In the genomic region with DNA sequence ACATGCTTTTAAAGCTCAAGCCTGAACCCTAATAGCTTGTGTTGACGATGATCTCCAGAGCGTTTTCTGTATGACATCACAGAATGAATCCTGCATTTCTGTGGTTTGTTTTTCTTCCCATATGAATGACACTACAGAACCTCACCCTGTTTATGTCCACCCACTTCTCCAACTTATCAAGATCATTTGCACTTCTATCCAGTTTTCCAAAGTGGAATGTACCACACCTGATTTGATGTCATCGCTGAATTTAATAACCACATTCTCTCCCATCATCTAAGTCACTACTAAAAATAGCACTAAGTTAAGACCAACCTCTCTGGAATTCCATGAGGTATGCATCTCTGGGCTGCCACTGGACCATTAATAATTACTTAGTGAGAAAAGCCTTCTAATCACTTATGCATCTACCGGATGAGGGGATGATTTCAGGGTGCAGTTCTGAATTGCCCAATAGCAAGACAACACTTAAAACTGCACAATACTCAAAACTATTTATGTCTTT, we compare ENCODE assay signal across 14 cellular contexts. TPM values are rescaled to one million over a fixed set of nuclear protein-coding genes. Genes with fewer than 3 reads are reported as not detected.
DNase-seq lines count a peak whose midpoint lies in the region; ATAC-seq, FAIRE-seq and TF ChIP-seq lines count a peak whose summit lies in the region.
"Had no signal": no experiment of that assay in that cellular context is flagged by ENCODE, and none has a peak within 500 bp of the region (broad histone marks: within the 10 kb centered on the region; RNA-seq: fewer than 3 reads in every experiment).

No MANE protein-coding gene starts in this region.

- H3K4me3 ChIP-seq in HepG2 (replicated peaks in 1 of 3; ENCODE audit: insufficient read depth in 1 of 3, low read depth in 2 of 3, low read length in 3 of 3) (no peak overlapping the region), right lobe of liver (no peak overlapping the region), K562 (no peak overlapping the region)
- H3K4me3 ChIP-seq: cardiac muscle cell, SK-N-MC had no signal

- H3K4me2 ChIP-seq in HepG2 (ENCODE audit: low read depth, low read length): no peak overlapping the region
- H3K4me2 ChIP-seq in K562 (ENCODE audit: insufficient read depth, low read length): no peak overlapping the region

- TF ChIP-seq POLR2A in HepG2 (IDR thresholded peaks at IDR 0.05; ENCODE audit: insufficient read depth in 1 of 2, low read depth in 2 of 2, low read length in 2 of 2) (no peak), right lobe of liver (IDR thresholded peaks at IDR 0.05) (no peak), K562 (conservative IDR thresholded peaks at IDR 0.05) (no peak)

- no peak for TF ChIP-seq EP300 in HepG2 (IDR thresholded peaks at IDR 0.05; ENCODE audit: low read depth in 2 of 2, low read length in 2 of 2)
- TF ChIP-seq EP300 in HepG2 (CRISPR knock-in tag; IDR thresholded peaks at IDR 0.05; ENCODE audit: borderline replicate concordance): no peak
- no peak for TF ChIP-seq EP300 in K562 (IDR thresholded peaks at IDR 0.05; ENCODE audit: low read length)

- H3K27me3 ChIP-seq in HepG2 (ENCODE audit: control insufficient read depth in 1 of 2, insufficient read depth in 2 of 2, low read length in 2 of 2) (peaks cover 0 to 2% of the 10 kb centered on the region in 2 experiments; a peak in 1 of 5 replicates), right lobe of liver (no peaks in the 10 kb centered on the region), K562 (ENCODE audit: control insufficient read depth in 2 of 2, insufficient read depth in 2 of 2, low read length in 2 of 2) (no peaks in the 10 kb centered on the region)
- H3K27me3 ChIP-seq: cardiac muscle cell had no signal

- no peaks in the 10 kb centered on the region for H3K9me1 ChIP-seq in K562 (ENCODE audit: control insufficient read depth, insufficient read depth, low read length)

- no peak overlapping the region for H3K9ac ChIP-seq in HepG2 (ENCODE audit: insufficient read depth, low read depth, low read length)
- no peak overlapping the region for H3K9ac ChIP-seq in K562 (ENCODE audit: insufficient read depth in 1 of 2, low read depth in 2 of 2, low read length in 2 of 2)

- ATAC-seq in HepG2: no peak
- ATAC-seq in right lobe of liver: no peak
- no peak for ATAC-seq in K562
- no peak for ATAC-seq in HG02642 (IDR thresholded peaks at IDR 0.05; ENCODE audit: poor library complexity, unreplicated experiment)

- DNase-seq in HepG2 (ENCODE audit: low spot score) (no peak), right lobe of liver (no peak), K562 (ENCODE audit: extremely low read depth in 1 of 4, low spot score in 3 of 4) (no peak), kidney glomerular epithelial cell (lab: John Stamatoyannopoulos, UW) (peak; percentile 100), frontal cortex (ENCODE audit: low spot score in 2 of 2) (no peak), NCI-H2196 treated with DMSO at 0.1 percent for 48 hours (lab: John Stamatoyannopoulos, UW; ENCODE audit: unreplicated experiment) (no peak), cerebellar nuclear complex (lab: John Stamatoyannopoulos, UW) (no peak)
- DNase-seq: activated CD4-positive, alpha-beta memory T cell treated with anti-CD3 and anti-CD28 coated beads, Interleukin-2, amount 10 ng/mL, durations not matched to agents 7 days and 5 days; naive B cell; stimulated activated CD4-positive, alpha-beta T cell treated with anti-CD3 and anti-CD28 coated beads, Interleukin-2, amount 100 ng/mL, for 24 hours had no signal

- BruUV-seq in HepG2 (replicated peaks; lab: Mats Ljungman, UMichigan) (no TSS peak), K562 (replicated peaks; lab: Mats Ljungman, UMichigan) (no TSS peak)

- H3K4me1 ChIP-seq in HepG2 (ENCODE audit: insufficient read depth, low read length): no peaks in the 10 kb centered on the region
- no peaks in the 10 kb centered on the region for H3K4me1 ChIP-seq in right lobe of liver
- peaks cover 0 to 3% of the 10 kb centered on the region in 2 experiments; a peak in 1 of 5 replicates for H3K4me1 ChIP-seq in K562 (replicated peaks in 1 of 2; ENCODE audit: control insufficient read depth in 2 of 2, insufficient read depth in 2 of 2, low read length in 2 of 2)

- H3K9me3 ChIP-seq in HepG2 (ENCODE audit: low read length): no peaks in the 10 kb centered on the region
- no peaks in the 10 kb centered on the region for H3K9me3 ChIP-seq in right lobe of liver
- no peaks in the 10 kb centered on the region for H3K9me3 ChIP-seq in K562 (replicated peaks; ENCODE audit: control insufficient read depth, insufficient read depth, low read depth, low read length)

- no peak overlapping the region for H3K27ac ChIP-seq in HepG2 (ENCODE audit: extremely low read length, insufficient read depth, low read length)
- H3K27ac ChIP-seq in right lobe of liver: no peak overlapping the region
- H3K27ac ChIP-seq in K562 (ENCODE audit: extremely low read depth, low read depth, low read length): no peak overlapping the region
- H3K27ac ChIP-seq: cardiac muscle cell, SK-N-MC had no signal

- no peak overlapping the region for H2AFZ ChIP-seq in HepG2 (ENCODE audit: low read length)
- H2AFZ ChIP-seq in K562 (ENCODE audit: low read depth, low read length): no peak overlapping the region

- POLR2A ChIA-PET in HepG2 (lab: Yijun Ruan, JAX): no interaction called here
- POLR2A ChIA-PET in K562 (lab: Yijun Ruan, JAX): interaction anchor here (1.0 to 1.3 kb wide), 2 partner anchors 14 to 33 kb away, joined by 4 to 6 read pairs; a partner anchor contains a TSS

- TF ChIP-seq RAD21 in HepG2 (CRISPR knock-in tag; IDR thresholded peaks at IDR 0.05): no peak
- no peak for TF ChIP-seq RAD21 in K562 (CRISPR knock-in tag; conservative IDR thresholded peaks at IDR 0.05 in 1 of 2, IDR thresholded peaks at IDR 0.05 in 1 of 2)

- no peaks in the 10 kb centered on the region for H4K20me1 ChIP-seq in HepG2 (ENCODE audit: insufficient read depth, low read length)
- H4K20me1 ChIP-seq in K562 (replicated peaks; ENCODE audit: control insufficient read depth, insufficient read depth, low read length): no peaks in the 10 kb centered on the region

- no peaks in the 10 kb centered on the region for H3K79me2 ChIP-seq in HepG2 (ENCODE audit: insufficient read depth, low read length)
- no peaks in the 10 kb centered on the region for H3K79me2 ChIP-seq in K562 (ENCODE audit: control insufficient read depth, insufficient read depth, low read length)

- CTCF ChIA-PET in HepG2 (lab: Yijun Ruan, JAX; ENCODE audit: low intra/inter-chr PET ratio, low total read pairs) (no interaction called here), K562 (lab: Yijun Ruan, JAX; ENCODE audit: low intra/inter-chr PET ratio) (no interaction called here)

- intact Hi-C loops in HepG2 (cut with micrococcal nuclease; ENCODE audit: unreplicated experiment): no loop called here
- intact Hi-C loops in right lobe of liver (cut with DNase I): no loop called here
- intact Hi-C loops in K562 (cut with micrococcal nuclease): no loop called here

- FAIRE-seq in HepG2 (lab: Jason Lieb, UNC): no peak
- peak; percentile 52 for FAIRE-seq in K562 (lab: Jason Lieb, UNC)
- no peak for FAIRE-seq in frontal cortex (lab: Jason Lieb, UNC)
- FAIRE-seq: A204.1 had no signal

- no peak for TF ChIP-seq CTCF in HepG2 (CRISPR knock-in tag; IDR thresholded peaks at IDR 0.05)
- no peak for TF ChIP-seq CTCF in right lobe of liver (IDR thresholded peaks at IDR 0.05)
- no peak for TF ChIP-seq CTCF in K562 (IDR thresholded peaks at IDR 0.05 in 2 of 3, conservative IDR thresholded peaks at IDR 0.05 in 1 of 3; ENCODE audit: insufficient read depth in 2 of 3, low read depth in 1 of 3, low read length in 3 of 3)

- in situ Hi-C loops in HepG2 (cut with HindIII; ENCODE audit: extremely low pct_ligation_motif_present, low pct_unique_long_range_greater_than_20kb) (no loop called here), K562 (cut with MboI) (no loop called here)

- H3K36me3 ChIP-seq in HepG2 (replicated peaks in 1 of 2; ENCODE audit: control insufficient read depth in 1 of 2, insufficient read depth in 2 of 2, low read length in 2 of 2) (no peaks in the 10 kb centered on the region), right lobe of liver (no peaks in the 10 kb centered on the region), K562 (ENCODE audit: control insufficient read depth, insufficient read depth, low read length) (no peaks in the 10 kb centered on the region)
- H3K36me3 ChIP-seq: cardiac muscle cell had no signal

- 28% methylated on average over 4 of the region's 4 CpGs for WGBS in HepG2 (ENCODE audit: low lambda C conversion rate)
- WGBS in right lobe of liver (ENCODE audit: insufficient coverage, low coverage, low lambda C conversion rate, missing lambda C conversion rate): 84% methylated on average over 4 of the region's 4 CpGs
- 36% methylated on average over 4 of the region's 4 CpGs for WGBS in K562 (ENCODE audit: insufficient coverage, low coverage, missing lambda C conversion rate)

RNA-seq across cellular contexts. Expression of a gene that starts 33.3 kb away (rescaled TPM):
- total RNA-seq in HepG2 (2016; rRNA removed; fragmentation: Illumina TruSeq; extraction: Trizol): 16.8 and 17.6 TPM in 2 replicates
- total RNA-seq in HepG2 (2016; cell fraction: cytosol; rRNA removed; fragmentation: Illumina TruSeq; extraction: Trizol; ENCODE audit: low read depth): 3.3 and 5.6 TPM in 2 replicates
- 12.5 and 18.6 TPM in 2 replicates for total RNA-seq in HepG2 (2016; cell fraction: insoluble cytoplasmic fraction; rRNA removed; fragmentation: Illumina TruSeq; extraction: Trizol)
- total RNA-seq in HepG2 (2016; cell fraction: membrane; rRNA removed; fragmentation: Illumina TruSeq; extraction: Trizol): 8.2 and 9.8 TPM in 2 replicates
- total RNA-seq in HepG2 (2016; cell fraction: nucleus; rRNA removed; fragmentation: Illumina TruSeq; extraction: Trizol): 10.2 and 12.3 TPM in 2 replicates
- polyA plus RNA-seq in HepG2 (2011; rRNA removed): 57.2 and 66.8 TPM in 2 replicates
- polyA plus RNA-seq in HepG2 (2011; cell fraction: cytosol; rRNA removed): 22.6 and 34.2 TPM in 2 replicates
- 38.3 and 44.4 TPM in 2 replicates for polyA plus RNA-seq in HepG2 (2011; cell fraction: nucleus; rRNA removed)
- polyA plus RNA-seq in HepG2 (2012): 27.9 and 37.4 TPM in 2 replicates
- 4.1 and 4.2 TPM in 2 replicates for polyA plus RNA-seq in HepG2 (2016; cell fraction: cytosol; fragmentation: Illumina TruSeq; extraction: Trizol; ENCODE audit: low read depth)
- polyA plus RNA-seq in HepG2 (2016; cell fraction: insoluble cytoplasmic fraction; fragmentation: Illumina TruSeq; extraction: Trizol; ENCODE audit: low read depth): 26.3 and 33.5 TPM in 2 replicates
- polyA plus RNA-seq in HepG2 (2016; cell fraction: membrane; fragmentation: Illumina TruSeq; extraction: Trizol; ENCODE audit: low read depth): 7.9 and 8.1 TPM in 2 replicates
- 29.6 and 30.7 TPM in 2 replicates for polyA plus RNA-seq in HepG2 (2016; cell fraction: nucleus; fragmentation: Illumina TruSeq; extraction: Trizol; ENCODE audit: insufficient read depth, low read depth)
- 17.4 and 116 TPM in 2 replicates for polyA minus RNA-seq in HepG2 (2011; rRNA and poly(A)+ RNA removed; ENCODE audit: low replicate concordance)
- 48.9 and 60.6 TPM in 2 replicates for polyA minus RNA-seq in HepG2 (2011; cell fraction: cytosol; rRNA and poly(A)+ RNA removed)
- 23.0 and 29.2 TPM in 2 replicates for polyA minus RNA-seq in HepG2 (2011; cell fraction: nucleus; rRNA and poly(A)+ RNA removed)
- total RNA-seq in right lobe of liver: 100 to 1,000 TPM in 4 of 6 experiments, 10 to 100 TPM in 2; 76.6 to 373 (median 126) TPM
- total RNA-seq in K562 (2011; cell fraction: chromatin; rRNA removed; ENCODE audit: low replicate concordance): 15.3 and 17.8 TPM in 2 replicates
- 22.8 and 25.8 TPM in 2 replicates for total RNA-seq in K562 (2011; cell fraction: nucleolus; rRNA removed)
- total RNA-seq in K562 (2011; cell fraction: nucleoplasm; rRNA removed): 18.8 and 19.2 TPM in 2 replicates
- total RNA-seq in K562 (2014; rRNA removed): 56.6 and 80.0 TPM in 2 replicates
- total RNA-seq in K562 (2014; rRNA removed; fragmentation: Illumina TruSeq; extraction: Trizol): 15.3 and 18.2 TPM in 2 replicates
- 12.0 and 13.5 TPM in 2 replicates for total RNA-seq in K562 (2015; rRNA removed; fragmentation: Illumina TruSeq; extraction: Trizol)
- total RNA-seq in K562 (2021): 80.9 and 86.1 TPM in 2 replicates
- 17.5 and 44.7 TPM in 2 replicates for polyA plus RNA-seq in K562 (2011; rRNA removed)
- 24.9 and 64.7 TPM in 2 replicates for polyA plus RNA-seq in K562 (2011; cell fraction: cytosol; rRNA removed)
- polyA plus RNA-seq in K562 (2011; cell fraction: nucleus; rRNA removed): 35.6 and 45.1 TPM in 2 replicates
- 30.8 and 32.8 TPM in 2 replicates for polyA plus RNA-seq in K562 (2012)
- polyA plus RNA-seq in K562 (2014; fragmentation: Illumina TruSeq; extraction: Trizol): 43.4 and 44.8 TPM in 2 replicates
- under 1 TPM; 0.21 to 0.43 TPM for polyA plus RNA-seq in K562 (2014; fragmentation: Nextera tagmentation; extraction: Ambion mirVana)
- polyA plus RNA-seq in K562 (2014; rRNA removed): 34.2 and 34.8 TPM in 2 replicates
- polyA minus RNA-seq in K562 (2011; rRNA and poly(A)+ RNA removed): 8.4 and 17.5 TPM in 2 replicates
- 22.9 and 45.5 TPM in 2 replicates for polyA minus RNA-seq in K562 (2011; cell fraction: cytosol; rRNA and poly(A)+ RNA removed)
- polyA minus RNA-seq in K562 (2011; cell fraction: nucleus; rRNA and poly(A)+ RNA removed): 19.1 and 55.8 TPM in 2 replicates
- 36.3 TPM for total RNA-seq in frontal cortex
